8 cellular contexts compared by ENCODE assay signal in genomic region chr2:70142590-70143313, GRCh38.
DNase-seq lines count a peak whose midpoint lies in the region; ATAC-seq and FAIRE-seq lines count a peak whose summit lies in the region.

No MANE protein-coding gene starts in this region.

- H3K27me3 ChIP-seq in HUES6 (ENCODE audit: control insufficient read depth, insufficient read depth, low read length) (no peaks in the 10 kb centered on the region), NT2/D1 (ENCODE audit: insufficient read depth, insufficient read length) (no peaks in the 10 kb centered on the region)

- H3K27ac ChIP-seq in HUES6 (ENCODE audit: low read depth, low read length), result peak overlapping the region; percentile 82

- peak; percentile 51 for ATAC-seq in GM21447 (IDR thresholded peaks at IDR 0.05; ENCODE audit: unreplicated experiment)

- H3K9me3 ChIP-seq in HUES6 (ENCODE audit: control insufficient read depth, insufficient read depth, low read depth, low read length) (no peaks in the 10 kb centered on the region), NT2/D1 (ENCODE audit: insufficient read depth, low read length) (no peaks in the 10 kb centered on the region)

- peak; percentile 4 for FAIRE-seq in endometrium (lab: Jason Lieb, UNC)

- H3K4me1 ChIP-seq in HUES6 (ENCODE audit: control insufficient read depth, insufficient read depth, low read length), result peaks cover 31% of the 10 kb centered on the region
- H3K4me1 ChIP-seq in NT2/D1 (ENCODE audit: insufficient read depth, insufficient read length), result peaks cover 3% of the 10 kb centered on the region

- DNase-seq in DMS 273 treated with DMSO at 0.1 percent for 48 hours (lab: John Stamatoyannopoulos, UW), result peak; percentile 95
- DNase-seq in NT2/D1 (ENCODE audit: low read depth, low spot score), result peak; percentile 99
- peak; percentile 99 for DNase-seq in activated CD8-positive, alpha-beta memory T cell treated with anti-CD3 and anti-CD28 coated beads, Interleukin-2, amount 50 U/mL, for 24 hours (ENCODE audit: extremely low read depth)
- DNase-seq in midbrain (lab: John Stamatoyannopoulos, UW), result peak; percentile 97
- peak; percentile 100 for DNase-seq in stimulated activated CD8-positive, alpha-beta memory T cell treated with anti-CD3 and anti-CD28 coated beads, Interleukin-15, amount 100 ng/mL, for 48 hours (ENCODE audit: low read depth in 2 of 2)

- H3K9ac ChIP-seq in HUES6 (ENCODE audit: low read length) (peak overlapping the region; percentile 75), NT2/D1 (ENCODE audit: insufficient read length, low read depth) (peak overlapping the region; percentile 68)

- peak overlapping the region; percentile 50 for H3K4me3 ChIP-seq in HUES6 (ENCODE audit: low read depth, low read length)
- peak overlapping the region; percentile 16 for H3K4me3 ChIP-seq in NT2/D1 (ENCODE audit: insufficient read length, low read depth)

- H3K36me3 ChIP-seq in HUES6 (ENCODE audit: control insufficient read depth, insufficient read depth, low read length), result no peaks in the 10 kb centered on the region
- H3K36me3 ChIP-seq in NT2/D1 (ENCODE audit: insufficient read depth, insufficient read length, low read length), result no peaks in the 10 kb centered on the region

Comparison
In these comparisons a context has a peak if more than half of its experiments do, and no peak if none do; other contexts are left out.
1. Peak in every context shown above with its lines: DNase-seq, ATAC-seq, H3K4me3 ChIP-seq and H3K27ac ChIP-seq.